In genomic region chr5:141172381-141173204, GRCh38 we compare ENCODE assay signal across 8 cellular contexts. TPM values are rescaled to one million over a fixed set of nuclear protein-coding genes. Genes with fewer than 3 reads are reported as not detected.
DNase-seq lines count a peak whose midpoint lies in the region; ATAC-seq and TF ChIP-seq lines count a peak whose summit lies in the region.

Gene PCDHB7, plus strand, starts transcription at chr5:141172644. Its CDS starts 192 bp downstream, at chr5:141172836.

- H3K4me3 ChIP-seq in GM12875 (ENCODE audit: low read depth, low read length) (no peak within 1 kb of the TSS), SK-N-MC (peak within 1 kb of the TSS; percentile 26; the same call in 1 of the 2 replicates), tibial nerve (peak within 1 kb of the TSS in 1 of 4 donors; percentile 34)

- no peak within 1 kb of the TSS for H3K9ac ChIP-seq in SK-N-MC (ENCODE audit: insufficient read length)

- H3K27ac ChIP-seq in SK-N-MC, result no peak within 1 kb of the TSS
- peak within 1 kb of the TSS in 1 of 4 donors; percentile 18 for H3K27ac ChIP-seq in tibial nerve

- H3K27me3 Mint-ChIP-seq in glutamatergic neuron (ENCODE audit: unreplicated experiment), result no peaks in the 10 kb centered on the region

- TF ChIP-seq EP300 in tibial nerve (IDR thresholded peaks at IDR 0.05), result no peak

- no peak for TF ChIP-seq POLR2A in tibial nerve (IDR thresholded peaks at IDR 0.05)

- peaks cover 19% of the 10 kb centered on the region for H3K36me3 Mint-ChIP-seq in glutamatergic neuron (ENCODE audit: unreplicated experiment)

- no peaks in the 10 kb centered on the region for H3K36me3 ChIP-seq in SK-N-MC (ENCODE audit: insufficient read depth, low read length)
- H3K36me3 ChIP-seq in tibial nerve, result peaks cover 0 to 13% (median 0%) of the 10 kb centered on the region in 3 donors

- H3K9me3 ChIP-seq in SK-N-MC (ENCODE audit: low read depth, low read length), result no peaks in the 10 kb centered on the region
- H3K9me3 ChIP-seq in tibial nerve, result peaks cover 0 to 79% (median 26%) of the 10 kb centered on the region in 4 donors

- no peaks in the 10 kb centered on the region for H3K27me3 ChIP-seq in tibial nerve

- H3K4me3 Mint-ChIP-seq in glutamatergic neuron (ENCODE audit: unreplicated experiment), result peak within 1 kb of the TSS; percentile 9

- no peak for ATAC-seq in GM19455 (IDR thresholded peaks at IDR 0.05; ENCODE audit: unreplicated experiment)
- no peak for ATAC-seq in HG03108 (IDR thresholded peaks at IDR 0.05; ENCODE audit: unreplicated experiment)
- ATAC-seq in HG03039 (IDR thresholded peaks at IDR 0.05; ENCODE audit: unreplicated experiment), result no peak

- WGBS in tibial nerve, 2 donors, result 31 to 48% methylated on average over 20 of the region's 20 CpGs

- H3K4me1 ChIP-seq in tibial nerve, result no peaks in the 10 kb centered on the region

- H3K9me3 Mint-ChIP-seq in glutamatergic neuron (ENCODE audit: unreplicated experiment), result peaks cover 14% of the 10 kb centered on the region

- no peak for DNase-seq in AG09319 (ENCODE audit: extremely low read depth, low read depth)
- no peak for DNase-seq in SK-N-MC (ENCODE audit: low read depth, low spot score)
- DNase-seq in glutamatergic neuron, result peak; percentile 33
- DNase-seq in tibial nerve (ENCODE audit: low spot score in 2 of 2), result no peak

- no peaks in the 10 kb centered on the region for H3K4me1 Mint-ChIP-seq in glutamatergic neuron (ENCODE audit: low read depth, unreplicated experiment)

- TF ChIP-seq CTCF in AG09319 (IDR thresholded peaks at IDR 0.05; ENCODE audit: low read depth, low read length) (peak; percentile 31), GM12875 (IDR thresholded peaks at IDR 0.05; ENCODE audit: borderline replicate concordance, insufficient read depth, low read depth, low read length) (peak; percentile 10; the same call in 1 of the 2 replicates), glutamatergic neuron (IDR thresholded peaks at IDR 0.05; ENCODE audit: partially characterized antibody, unreplicated experiment) (peak; percentile 31), tibial nerve (IDR thresholded peaks at IDR 0.05) (peak in 4 of 5 experiments; percentile 9 to 33 (median 28))

- no peak within 1 kb of the TSS for H3K27ac Mint-ChIP-seq in glutamatergic neuron (ENCODE audit: unreplicated experiment)

RNA-seq across cellular contexts. Expression of gene PCDHB7, which starts in this region (rescaled TPM):
- 3.4 TPM for total RNA-seq in glutamatergic neuron (ENCODE audit: unreplicated experiment)
- 1 to 10 TPM; 4.4 to 7.1 (median 5.5) TPM for total RNA-seq in tibial nerve
